ENCODE assay signal across 21 cellular contexts in the genomic region with DNA sequence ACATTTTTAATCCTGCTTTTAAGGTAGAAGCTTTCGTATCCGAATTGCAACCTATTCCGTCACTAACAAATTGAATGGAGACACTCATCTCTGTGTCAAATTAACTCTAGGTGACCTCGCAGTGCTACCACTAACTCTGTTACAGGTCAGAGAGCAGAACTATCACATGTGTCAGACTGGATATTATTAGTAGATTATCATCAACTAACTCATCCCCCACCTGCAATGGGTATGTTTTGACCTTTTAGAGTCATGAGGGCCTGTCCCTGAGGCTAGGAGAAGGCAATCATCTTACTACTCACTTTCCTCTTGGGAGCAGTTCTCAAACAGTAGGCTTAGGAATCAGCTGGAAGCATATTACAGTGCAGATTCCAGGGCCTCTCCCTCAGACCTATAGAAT. TPM values are rescaled to one million over a fixed set of nuclear protein-coding genes. Genes with fewer than 3 reads are reported as not detected.
DNase-seq lines count a peak whose midpoint lies in the region; ATAC-seq and TF ChIP-seq lines count a peak whose summit lies in the region.
"Had no signal": no experiment of that assay in that cellular context is flagged by ENCODE, and none has a peak within 500 bp of the region (broad histone marks: within the 10 kb centered on the region; RNA-seq: fewer than 3 reads in every experiment).

No MANE protein-coding gene starts in this region.

- H2BK12ac ChIP-seq in trophoblast cell (ENCODE audit: low read length): no peak overlapping the region

- peaks cover 17% of the 10 kb centered on the region for H3K79me1 ChIP-seq in trophoblast cell (ENCODE audit: low read length)

- ATAC-seq in HG03457 (IDR thresholded peaks at IDR 0.05; ENCODE audit: unreplicated experiment): no peak
- no peak for ATAC-seq in SK-N-SH treated with all-trans-retinoic acid at 6 μM for 48 hours
- ATAC-seq in HG03175 (IDR thresholded peaks at IDR 0.05; ENCODE audit: unreplicated experiment): no peak
- ATAC-seq: A549, HCT116 had no signal

- peaks cover 6% of the 10 kb centered on the region for H3K79me2 ChIP-seq in trophoblast cell (ENCODE audit: control insufficient read depth, insufficient read depth, low read length, poor library complexity)

- H3K9me3 ChIP-seq in HEK293 (ENCODE audit: control insufficient read depth, insufficient read depth, low read depth, low read length) (no peaks in the 10 kb centered on the region), trophoblast cell (ENCODE audit: insufficient read depth, low read depth, low read length) (peaks cover 7% of the 10 kb centered on the region), left ventricle myocardium inferior (replicated peaks) (no peaks in the 10 kb centered on the region)
- H3K9me3 ChIP-seq: A549, Caco-2 had no signal

- DNase-seq in caudate nucleus (lab: John Stamatoyannopoulos, UW): no peak
- peak; percentile 77 to 91 for DNase-seq in trophoblast cell
- DNase-seq in superior temporal gyrus (ENCODE audit: extremely low spot score): peak; percentile 63
- no peak for DNase-seq in left ventricle myocardium inferior
- DNase-seq: AML-193; Caco-2; CD4-positive, alpha-beta T cell; DMS79; GDM1; GOT3; H7 had no signal

- no peak overlapping the region for H3K4me2 ChIP-seq in trophoblast cell (ENCODE audit: low read length)
- H3K4me2 ChIP-seq: A549 had no signal

- no peaks in the 10 kb centered on the region for H3K4me1 ChIP-seq in HEK293 (ENCODE audit: control insufficient read depth, insufficient read depth, low read length)
- H3K4me1 ChIP-seq in trophoblast cell (ENCODE audit: control insufficient read depth in 1 of 2, insufficient read depth in 2 of 2, low read length in 2 of 2): peaks cover 13 to 18% of the 10 kb centered on the region in 2 experiments
- H3K4me1 ChIP-seq in left ventricle myocardium inferior: peaks cover 17% of the 10 kb centered on the region
- H3K4me1 ChIP-seq: Caco-2 had no signal

- intact Hi-C loops in left ventricle myocardium inferior (cut with micrococcal nuclease): no loop called here

- H3K4me3 ChIP-seq in HEK293 (ENCODE audit: low read depth, low read length) (no peak overlapping the region), trophoblast cell (ENCODE audit: low read depth, low read length) (no peak overlapping the region), left ventricle myocardium inferior (no peak overlapping the region)
- H3K4me3 ChIP-seq: A549 had no signal

- H3K4ac ChIP-seq in trophoblast cell (ENCODE audit: low read depth, low read length): no peak overlapping the region

- no peak overlapping the region for H2BK120ac ChIP-seq in trophoblast cell (ENCODE audit: insufficient read depth, low read length, poor library complexity)

- H3K27me3 ChIP-seq in trophoblast cell (ENCODE audit: insufficient read depth, low read length): no peaks in the 10 kb centered on the region
- H3K27me3 ChIP-seq in left ventricle myocardium inferior (ENCODE audit: low read depth): peaks cover 18% of the 10 kb centered on the region

- TF ChIP-seq CTCF in HEK293 (tag by site-specific recombination; IDR thresholded peaks at IDR 0.05) (no peak), left ventricle myocardium inferior (IDR thresholded peaks at IDR 0.05; ENCODE audit: borderline replicate concordance) (no peak)

- no peak overlapping the region for H2BK5ac ChIP-seq in trophoblast cell (ENCODE audit: low read depth, low read length, poor library complexity)

- no peak overlapping the region for H2AK5ac ChIP-seq in trophoblast cell (ENCODE audit: low read length)

- POLR2A ChIA-PET in HEK293 (lab: Yijun Ruan, JAX): no interaction called here

- H3K14ac ChIP-seq in trophoblast cell (ENCODE audit: low read length): no peak overlapping the region

- H3K18ac ChIP-seq in trophoblast cell (ENCODE audit: low read length): no peak overlapping the region

- H4K91ac ChIP-seq in trophoblast cell (ENCODE audit: low read depth, low read length): no peak overlapping the region

- WGBS in trophoblast cell (ENCODE audit: extremely low coverage, insufficient coverage, insufficient read length): no CpG with 5 or more reads among the region's 4 CpGs

- no peak overlapping the region for H4K8ac ChIP-seq in trophoblast cell (ENCODE audit: low read depth, low read length)

- H3K36me3 ChIP-seq in HEK293 (ENCODE audit: control insufficient read depth in 2 of 2, insufficient read depth in 1 of 2, low read length in 2 of 2): no peaks in the 10 kb centered on the region
- no peaks in the 10 kb centered on the region for H3K36me3 ChIP-seq in trophoblast cell (ENCODE audit: control insufficient read depth in 1 of 2, insufficient read depth in 2 of 2, low read length in 2 of 2)
- H3K36me3 ChIP-seq in left ventricle myocardium inferior: no peaks in the 10 kb centered on the region

- no peak overlapping the region for H3K23ac ChIP-seq in trophoblast cell (ENCODE audit: low read length)

- no peak overlapping the region for H3K27ac ChIP-seq in HEK293 (ENCODE audit: extremely low read depth, low read depth, low read length)
- H3K27ac ChIP-seq in caudate nucleus (ENCODE audit: low read depth, low read length): peak overlapping the region; percentile 11
- H3K27ac ChIP-seq in trophoblast cell (ENCODE audit: low read depth, low read length): no peak overlapping the region
- no peak overlapping the region for H3K27ac ChIP-seq in left ventricle myocardium inferior (replicated peaks)
- H3K27ac ChIP-seq: 22Rv1, A549, C4-2B, HL-60 had no signal

- H2AFZ ChIP-seq in trophoblast cell (ENCODE audit: insufficient read depth, low read length, poor library complexity): no peak overlapping the region

- CTCF ChIA-PET in HEK293 (lab: Yijun Ruan, JAX): interaction anchor here (0.5 kb wide), 1 partner anchor 180 kb away, joined by 4 read pairs; no protein-coding TSS in a partner anchor

- H3K9ac ChIP-seq in trophoblast cell (ENCODE audit: low read length): no peak overlapping the region

- no peak overlapping the region for H4K12ac ChIP-seq in trophoblast cell (ENCODE audit: low read depth, low read length)

TF ChIP-seq in HEK293, 187 proteins besides CTCF, POLR2A, EP300 and RAD21:
- TF ChIP-seq ZBTB20 (tag by site-specific recombination; IDR thresholded peaks at IDR 0.05): peak; percentile 52; the same call in 1 of the 2 replicates
- TF ChIP-seq, protein P1, sequence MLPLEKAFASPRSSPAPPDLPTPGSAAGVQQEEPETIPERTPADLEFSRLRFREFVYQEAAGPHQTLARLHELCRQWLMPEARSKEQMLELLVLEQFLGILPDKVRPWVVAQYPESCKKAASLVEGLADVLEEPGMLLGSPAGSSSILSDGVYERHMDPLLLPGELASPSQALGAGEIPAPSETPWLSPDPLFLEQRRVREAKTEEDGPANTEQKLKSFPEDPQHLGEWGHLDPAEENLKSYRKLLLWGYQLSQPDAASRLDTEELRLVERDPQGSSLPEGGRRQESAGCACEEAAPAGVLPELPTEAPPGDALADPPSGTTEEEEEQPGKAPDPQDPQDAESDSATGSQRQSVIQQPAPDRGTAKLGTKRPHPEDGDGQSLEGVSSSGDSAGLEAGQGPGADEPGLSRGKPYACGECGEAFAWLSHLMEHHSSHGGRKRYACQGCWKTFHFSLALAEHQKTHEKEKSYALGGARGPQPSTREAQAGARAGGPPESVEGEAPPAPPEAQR (tag by site-specific recombination; IDR thresholded peaks at IDR 0.05): no peak
- no peak for TF ChIP-seq ZNF701 (tag by site-specific recombination; IDR thresholded peaks at IDR 0.05)
- TF ChIP-seq ZNF596 (tag by site-specific recombination; IDR thresholded peaks at IDR 0.05): no peak

TF ChIP-seq in SK-N-SH treated with all-trans-retinoic acid at 6 μM for 48 hours, 23 proteins besides CTCF, POLR2A, EP300 and RAD21:
- TF ChIP-seq TCF4 (CRISPR knock-in tag; IDR thresholded peaks at IDR 0.05; ENCODE audit: borderline replicate concordance) (no peak), ISL1 (CRISPR knock-in tag; IDR thresholded peaks at IDR 0.05) (no peak), BACH2 (CRISPR knock-in tag; IDR thresholded peaks at IDR 0.05; ENCODE audit: borderline replicate concordance) (no peak), RARB (CRISPR knock-in tag; IDR thresholded peaks at IDR 0.05) (no peak), OSR1 (CRISPR knock-in tag; IDR thresholded peaks at IDR 0.05) (no peak), PPARA (CRISPR knock-in tag; IDR thresholded peaks at IDR 0.05; ENCODE audit: borderline replicate concordance) (no peak), ZFP3 (CRISPR knock-in tag; IDR thresholded peaks at IDR 0.05) (no peak)
- TF ChIP-seq, protein P2, sequence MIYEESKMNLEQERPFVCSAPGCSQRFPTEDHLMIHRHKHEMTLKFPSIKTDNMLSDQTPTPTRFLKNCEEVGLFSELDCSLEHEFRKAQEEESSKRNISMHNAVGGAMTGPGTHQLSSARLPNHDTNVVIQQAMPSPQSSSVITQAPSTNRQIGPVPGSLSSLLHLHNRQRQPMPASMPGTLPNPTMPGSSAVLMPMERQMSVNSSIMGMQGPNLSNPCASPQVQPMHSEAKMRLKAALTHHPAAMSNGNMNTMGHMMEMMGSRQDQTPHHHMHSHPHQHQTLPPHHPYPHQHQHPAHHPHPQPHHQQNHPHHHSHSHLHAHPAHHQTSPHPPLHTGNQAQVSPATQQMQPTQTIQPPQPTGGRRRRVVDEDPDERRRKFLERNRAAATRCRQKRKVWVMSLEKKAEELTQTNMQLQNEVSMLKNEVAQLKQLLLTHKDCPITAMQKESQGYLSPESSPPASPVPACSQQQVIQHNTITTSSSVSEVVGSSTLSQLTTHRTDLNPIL (CRISPR knock-in tag; IDR thresholded peaks at IDR 0.05; ENCODE audit: low read depth): no peak

RNA-seq across cellular contexts. Expression of a gene that starts 2.0 kb away (rescaled TPM):
- polyA plus RNA-seq in trophoblast cell (2013): 10.9 and 12.0 TPM in 2 replicates
- 4.8 TPM for total RNA-seq in left ventricle myocardium inferior
- total RNA-seq: CD4-positive, alpha-beta T cell; HT1080 had no signal

RNA-seq across cellular contexts. Expression of a gene that starts 5.1 kb away (rescaled TPM):
- 819 and 922 TPM in 2 replicates for polyA plus RNA-seq in trophoblast cell (2013)
- 0.60 TPM for total RNA-seq in left ventricle myocardium inferior
- total RNA-seq: CD4-positive, alpha-beta T cell; H7; HT1080 had no signal

Comparison
In these comparisons a context has a peak if more than half of its experiments do, and no peak if none do; other contexts are left out.
1. DNase-seq: peak in trophoblast cell (2 of 2) and superior temporal gyrus (single experiment); none in caudate nucleus (0 of 61) and left ventricle myocardium inferior (single experiment).